ENCODE assay signal across 1 cellular context in the genomic region with DNA sequence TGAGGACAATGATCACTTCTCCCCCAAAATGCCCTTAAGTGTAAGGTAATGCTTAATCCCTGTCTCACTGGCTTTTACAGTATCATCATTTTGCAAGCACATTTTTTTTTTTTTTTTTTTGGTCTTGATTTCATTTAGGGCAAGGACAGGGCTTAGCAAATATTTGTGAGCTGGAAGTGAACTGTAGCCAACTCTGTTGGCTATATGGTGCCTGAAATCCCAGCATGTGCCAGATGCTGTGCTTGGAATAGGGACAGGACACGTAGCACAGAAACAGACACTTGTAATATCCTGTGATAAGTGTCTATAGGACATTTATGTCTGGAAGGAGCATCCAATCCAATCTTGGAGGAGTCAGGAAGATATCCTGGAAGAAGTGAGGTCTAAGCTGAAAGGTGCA.
TF ChIP-seq lines count a peak whose summit lies in the region.

No MANE protein-coding gene starts in this region.

TF ChIP-seq in HepG2, 621 proteins besides CTCF, POLR2A, EP300 and RAD21 (continued from another document and continues in another):
- TF ChIP-seq, protein P1, sequence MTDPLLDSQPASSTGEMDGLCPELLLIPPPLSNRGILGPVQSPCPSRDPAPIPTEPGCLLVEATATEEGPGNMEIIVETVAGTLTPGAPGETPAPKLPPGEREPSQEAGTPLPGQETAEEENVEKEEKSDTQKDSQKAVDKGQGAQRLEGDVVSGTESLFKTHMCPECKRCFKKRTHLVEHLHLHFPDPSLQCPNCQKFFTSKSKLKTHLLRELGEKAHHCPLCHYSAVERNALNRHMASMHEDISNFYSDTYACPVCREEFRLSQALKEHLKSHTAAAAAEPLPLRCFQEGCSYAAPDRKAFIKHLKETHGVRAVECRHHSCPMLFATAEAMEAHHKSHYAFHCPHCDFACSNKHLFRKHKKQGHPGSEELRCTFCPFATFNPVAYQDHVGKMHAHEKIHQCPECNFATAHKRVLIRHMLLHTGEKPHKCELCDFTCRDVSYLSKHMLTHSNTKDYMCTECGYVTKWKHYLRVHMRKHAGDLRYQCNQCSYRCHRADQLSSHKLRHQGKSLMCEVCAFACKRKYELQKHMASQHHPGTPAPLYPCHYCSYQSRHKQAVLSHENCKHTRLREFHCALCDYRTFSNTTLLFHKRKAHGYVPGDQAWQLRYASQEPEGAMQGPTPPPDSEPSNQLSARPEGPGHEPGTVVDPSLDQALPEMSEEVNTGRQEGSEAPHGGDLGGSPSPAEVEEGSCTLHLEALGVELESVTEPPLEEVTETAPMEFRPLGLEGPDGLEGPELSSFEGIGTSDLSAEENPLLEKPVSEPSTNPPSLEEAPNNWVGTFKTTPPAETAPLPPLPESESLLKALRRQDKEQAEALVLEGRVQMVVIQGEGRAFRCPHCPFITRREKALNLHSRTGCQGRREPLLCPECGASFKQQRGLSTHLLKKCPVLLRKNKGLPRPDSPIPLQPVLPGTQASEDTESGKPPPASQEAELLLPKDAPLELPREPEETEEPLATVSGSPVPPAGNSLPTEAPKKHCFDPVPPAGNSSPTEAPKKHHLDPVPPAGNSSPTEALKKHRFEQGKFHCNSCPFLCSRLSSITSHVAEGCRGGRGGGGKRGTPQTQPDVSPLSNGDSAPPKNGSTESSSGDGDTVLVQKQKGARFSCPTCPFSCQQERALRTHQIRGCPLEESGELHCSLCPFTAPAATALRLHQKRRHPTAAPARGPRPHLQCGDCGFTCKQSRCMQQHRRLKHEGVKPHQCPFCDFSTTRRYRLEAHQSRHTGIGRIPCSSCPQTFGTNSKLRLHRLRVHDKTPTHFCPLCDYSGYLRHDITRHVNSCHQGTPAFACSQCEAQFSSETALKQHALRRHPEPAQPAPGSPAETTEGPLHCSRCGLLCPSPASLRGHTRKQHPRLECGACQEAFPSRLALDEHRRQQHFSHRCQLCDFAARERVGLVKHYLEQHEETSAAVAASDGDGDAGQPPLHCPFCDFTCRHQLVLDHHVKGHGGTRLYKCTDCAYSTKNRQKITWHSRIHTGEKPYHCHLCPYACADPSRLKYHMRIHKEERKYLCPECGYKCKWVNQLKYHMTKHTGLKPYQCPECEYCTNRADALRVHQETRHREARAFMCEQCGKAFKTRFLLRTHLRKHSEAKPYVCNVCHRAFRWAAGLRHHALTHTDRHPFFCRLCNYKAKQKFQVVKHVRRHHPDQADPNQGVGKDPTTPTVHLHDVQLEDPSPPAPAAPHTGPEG (CRISPR knock-in tag; IDR thresholded peaks at IDR 0.05): no peak
- TF ChIP-seq TBX2 (CRISPR knock-in tag; IDR thresholded peaks at IDR 0.05; ENCODE audit: borderline replicate concordance) (no peak; the same call in 1 of the 2 replicates), ZBTB20 (CRISPR knock-in tag; IDR thresholded peaks at IDR 0.05; ENCODE audit: borderline replicate concordance, low read depth) (peak; percentile 85; the same call in 1 of the 2 replicates), ZNF547 (CRISPR knock-in tag; IDR thresholded peaks at IDR 0.05) (no peak), ZFP36L2 (CRISPR knock-in tag; IDR thresholded peaks at IDR 0.05) (no peak), GFI1 (CRISPR knock-in tag; IDR thresholded peaks at IDR 0.05; ENCODE audit: borderline replicate concordance) (no peak), PAWR (CRISPR knock-in tag; IDR thresholded peaks at IDR 0.05; ENCODE audit: borderline replicate concordance) (no peak), ZNF562 (CRISPR knock-in tag; IDR thresholded peaks at IDR 0.05; ENCODE audit: borderline replicate concordance) (no peak), SAP130 (CRISPR knock-in tag; IDR thresholded peaks at IDR 0.05; ENCODE audit: low read depth) (peak; percentile 35; the same call in 1 of the 2 replicates), HDAC2 (CRISPR knock-in tag; IDR thresholded peaks at IDR 0.05) (peak; percentile 59; the same call in 1 of the 2 replicates), ZNF431 (CRISPR knock-in tag; IDR thresholded peaks at IDR 0.05; ENCODE audit: borderline replicate concordance, low read depth) (no peak), PAX8 (CRISPR knock-in tag; IDR thresholded peaks at IDR 0.05; ENCODE audit: borderline replicate concordance) (no peak), ELF3 (CRISPR knock-in tag; IDR thresholded peaks at IDR 0.05) (0 out of 2 replicates have a peak, but pooled peaks have one; percentile 27), CHD2 (IDR thresholded peaks at IDR 0.05; ENCODE audit: low read depth, low read length) (no peak), PITX1 (CRISPR knock-in tag; IDR thresholded peaks at IDR 0.05) (peak; percentile 59; the same call in 1 of the 2 replicates), HMG20A (CRISPR knock-in tag; IDR thresholded peaks at IDR 0.05; ENCODE audit: borderline replicate concordance) (peak; percentile 47; the same call in 1 of the 2 replicates), ZNF781 (CRISPR knock-in tag; IDR thresholded peaks at IDR 0.05; ENCODE audit: borderline replicate concordance, not compliant biosample characterization) (no peak), ZNF121 (CRISPR knock-in tag; IDR thresholded peaks at IDR 0.05) (no peak), ZNF10 (CRISPR knock-in tag; IDR thresholded peaks at IDR 0.05; ENCODE audit: borderline replicate concordance, low read depth) (no peak), GLI4 (CRISPR knock-in tag; IDR thresholded peaks at IDR 0.05; ENCODE audit: borderline replicate concordance) (no peak), NCOA1 (CRISPR knock-in tag; IDR thresholded peaks at IDR 0.05) (no peak), SIN3A (IDR thresholded peaks at IDR 0.05; ENCODE audit: borderline replicate concordance, low read depth, low read length) (no peak), SP4 (CRISPR knock-in tag; IDR thresholded peaks at IDR 0.05) (no peak), IRF2 (CRISPR knock-in tag; IDR thresholded peaks at IDR 0.05) (0 out of 2 replicates have a peak, but pooled peaks have one; percentile 26), TEAD2 (CRISPR knock-in tag; IDR thresholded peaks at IDR 0.05) (no peak), ZNF674 (CRISPR knock-in tag; IDR thresholded peaks at IDR 0.05; ENCODE audit: low read depth) (no peak), NCOA2 (CRISPR knock-in tag; IDR thresholded peaks at IDR 0.05) (peak; percentile 60), ZNF251 (CRISPR knock-in tag; IDR thresholded peaks at IDR 0.05) (no peak), MTA1 (CRISPR knock-in tag; IDR thresholded peaks at IDR 0.05; ENCODE audit: borderline replicate concordance) (no peak), ZBTB21 (CRISPR knock-in tag; IDR thresholded peaks at IDR 0.05) (no peak), MTF2 (CRISPR knock-in tag; IDR thresholded peaks at IDR 0.05; ENCODE audit: borderline replicate concordance) (no peak), ATF7 (IDR thresholded peaks at IDR 0.05) (no peak), ATF7 (CRISPR knock-in tag; IDR thresholded peaks at IDR 0.05) (no peak), NR3C1 (CRISPR knock-in tag; IDR thresholded peaks at IDR 0.05) (no peak), POGZ (CRISPR knock-in tag; IDR thresholded peaks at IDR 0.05) (no peak), TAF1 (CRISPR knock-in tag; IDR thresholded peaks at IDR 0.05) (no peak), ZNF883 (CRISPR knock-in tag; IDR thresholded peaks at IDR 0.05; ENCODE audit: not compliant biosample characterization) (no peak), SKI (IDR thresholded peaks at IDR 0.05; ENCODE audit: partially characterized antibody) (no peak), FOXJ3 (CRISPR knock-in tag; IDR thresholded peaks at IDR 0.05; ENCODE audit: borderline replicate concordance) (no peak), MEIS2 (CRISPR knock-in tag; IDR thresholded peaks at IDR 0.05) (no peak), ZNF749 (CRISPR knock-in tag; IDR thresholded peaks at IDR 0.05; ENCODE audit: borderline replicate concordance) (no peak), NBN (conservative IDR thresholded peaks at IDR 0.05) (no peak), SOX6 (IDR thresholded peaks at IDR 0.05) (no peak), SOX6 (CRISPR knock-in tag; IDR thresholded peaks at IDR 0.05) (no peak; the same call in 1 of the 2 replicates), SRSF1 (optimal IDR thresholded peaks at IDR 0.05; ENCODE audit: low read depth, low read length) (no peak)
- TF ChIP-seq, protein P2, sequence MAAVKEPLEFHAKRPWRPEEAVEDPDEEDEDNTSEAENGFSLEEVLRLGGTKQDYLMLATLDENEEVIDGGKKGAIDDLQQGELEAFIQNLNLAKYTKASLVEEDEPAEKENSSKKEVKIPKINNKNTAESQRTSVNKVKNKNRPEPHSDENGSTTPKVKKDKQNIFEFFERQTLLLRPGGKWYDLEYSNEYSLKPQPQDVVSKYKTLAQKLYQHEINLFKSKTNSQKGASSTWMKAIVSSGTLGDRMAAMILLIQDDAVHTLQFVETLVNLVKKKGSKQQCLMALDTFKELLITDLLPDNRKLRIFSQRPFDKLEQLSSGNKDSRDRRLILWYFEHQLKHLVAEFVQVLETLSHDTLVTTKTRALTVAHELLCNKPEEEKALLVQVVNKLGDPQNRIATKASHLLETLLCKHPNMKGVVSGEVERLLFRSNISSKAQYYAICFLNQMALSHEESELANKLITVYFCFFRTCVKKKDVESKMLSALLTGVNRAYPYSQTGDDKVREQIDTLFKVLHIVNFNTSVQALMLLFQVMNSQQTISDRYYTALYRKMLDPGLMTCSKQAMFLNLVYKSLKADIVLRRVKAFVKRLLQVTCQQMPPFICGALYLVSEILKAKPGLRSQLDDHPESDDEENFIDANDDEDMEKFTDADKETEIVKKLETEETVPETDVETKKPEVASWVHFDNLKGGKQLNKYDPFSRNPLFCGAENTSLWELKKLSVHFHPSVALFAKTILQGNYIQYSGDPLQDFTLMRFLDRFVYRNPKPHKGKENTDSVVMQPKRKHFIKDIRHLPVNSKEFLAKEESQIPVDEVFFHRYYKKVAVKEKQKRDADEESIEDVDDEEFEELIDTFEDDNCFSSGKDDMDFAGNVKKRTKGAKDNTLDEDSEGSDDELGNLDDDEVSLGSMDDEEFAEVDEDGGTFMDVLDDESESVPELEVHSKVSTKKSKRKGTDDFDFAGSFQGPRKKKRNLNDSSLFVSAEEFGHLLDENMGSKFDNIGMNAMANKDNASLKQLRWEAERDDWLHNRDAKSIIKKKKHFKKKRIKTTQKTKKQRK (IDR thresholded peaks at IDR 0.05; ENCODE audit: low read length): no peak
- TF ChIP-seq, protein P3, sequence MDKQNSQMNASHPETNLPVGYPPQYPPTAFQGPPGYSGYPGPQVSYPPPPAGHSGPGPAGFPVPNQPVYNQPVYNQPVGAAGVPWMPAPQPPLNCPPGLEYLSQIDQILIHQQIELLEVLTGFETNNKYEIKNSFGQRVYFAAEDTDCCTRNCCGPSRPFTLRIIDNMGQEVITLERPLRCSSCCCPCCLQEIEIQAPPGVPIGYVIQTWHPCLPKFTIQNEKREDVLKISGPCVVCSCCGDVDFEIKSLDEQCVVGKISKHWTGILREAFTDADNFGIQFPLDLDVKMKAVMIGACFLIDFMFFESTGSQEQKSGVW (CRISPR knock-in tag; IDR thresholded peaks at IDR 0.05; ENCODE audit: borderline replicate concordance): no peak
- TF ChIP-seq, protein P4, sequence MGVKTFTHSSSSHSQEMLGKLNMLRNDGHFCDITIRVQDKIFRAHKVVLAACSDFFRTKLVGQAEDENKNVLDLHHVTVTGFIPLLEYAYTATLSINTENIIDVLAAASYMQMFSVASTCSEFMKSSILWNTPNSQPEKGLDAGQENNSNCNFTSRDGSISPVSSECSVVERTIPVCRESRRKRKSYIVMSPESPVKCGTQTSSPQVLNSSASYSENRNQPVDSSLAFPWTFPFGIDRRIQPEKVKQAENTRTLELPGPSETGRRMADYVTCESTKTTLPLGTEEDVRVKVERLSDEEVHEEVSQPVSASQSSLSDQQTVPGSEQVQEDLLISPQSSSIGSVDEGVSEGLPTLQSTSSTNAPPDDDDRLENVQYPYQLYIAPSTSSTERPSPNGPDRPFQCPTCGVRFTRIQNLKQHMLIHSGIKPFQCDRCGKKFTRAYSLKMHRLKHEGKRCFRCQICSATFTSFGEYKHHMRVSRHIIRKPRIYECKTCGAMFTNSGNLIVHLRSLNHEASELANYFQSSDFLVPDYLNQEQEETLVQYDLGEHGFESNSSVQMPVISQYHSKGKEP (CRISPR knock-in tag; IDR thresholded peaks at IDR 0.05): no peak
- TF ChIP-seq, protein P5, sequence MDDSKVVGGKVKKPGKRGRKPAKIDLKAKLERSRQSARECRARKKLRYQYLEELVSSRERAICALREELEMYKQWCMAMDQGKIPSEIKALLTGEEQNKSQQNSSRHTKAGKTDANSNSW (CRISPR knock-in tag; IDR thresholded peaks at IDR 0.05; ENCODE audit: borderline replicate concordance): no peak
- TF ChIP-seq, protein P6, sequence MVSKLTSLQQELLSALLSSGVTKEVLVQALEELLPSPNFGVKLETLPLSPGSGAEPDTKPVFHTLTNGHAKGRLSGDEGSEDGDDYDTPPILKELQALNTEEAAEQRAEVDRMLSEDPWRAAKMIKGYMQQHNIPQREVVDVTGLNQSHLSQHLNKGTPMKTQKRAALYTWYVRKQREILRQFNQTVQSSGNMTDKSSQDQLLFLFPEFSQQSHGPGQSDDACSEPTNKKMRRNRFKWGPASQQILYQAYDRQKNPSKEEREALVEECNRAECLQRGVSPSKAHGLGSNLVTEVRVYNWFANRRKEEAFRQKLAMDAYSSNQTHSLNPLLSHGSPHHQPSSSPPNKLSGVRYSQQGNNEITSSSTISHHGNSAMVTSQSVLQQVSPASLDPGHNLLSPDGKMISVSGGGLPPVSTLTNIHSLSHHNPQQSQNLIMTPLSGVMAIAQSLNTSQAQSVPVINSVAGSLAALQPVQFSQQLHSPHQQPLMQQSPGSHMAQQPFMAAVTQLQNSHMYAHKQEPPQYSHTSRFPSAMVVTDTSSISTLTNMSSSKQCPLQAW (CRISPR knock-in tag; IDR thresholded peaks at IDR 0.05): no peak
- TF ChIP-seq, protein P7, sequence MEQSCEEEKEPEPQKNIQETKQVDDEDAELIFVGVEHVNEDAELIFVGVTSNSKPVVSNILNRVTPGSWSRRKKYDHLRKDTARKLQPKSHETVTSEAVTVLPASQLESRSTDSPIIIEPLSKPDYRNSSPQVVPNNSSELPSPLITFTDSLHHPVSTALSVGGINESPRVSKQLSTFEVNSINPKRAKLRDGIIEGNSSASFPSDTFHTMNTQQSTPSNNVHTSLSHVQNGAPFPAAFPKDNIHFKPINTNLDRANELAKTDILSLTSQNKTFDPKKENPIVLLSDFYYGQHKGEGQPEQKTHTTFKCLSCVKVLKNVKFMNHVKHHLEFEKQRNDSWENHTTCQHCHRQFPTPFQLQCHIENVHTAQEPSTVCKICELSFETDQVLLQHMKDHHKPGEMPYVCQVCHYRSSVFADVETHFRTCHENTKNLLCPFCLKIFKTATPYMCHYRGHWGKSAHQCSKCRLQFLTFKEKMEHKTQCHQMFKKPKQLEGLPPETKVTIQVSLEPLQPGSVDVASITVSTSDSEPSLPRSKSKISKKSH (CRISPR knock-in tag; IDR thresholded peaks at IDR 0.05; ENCODE audit: borderline replicate concordance): no peak
- TF ChIP-seq, protein P8, sequence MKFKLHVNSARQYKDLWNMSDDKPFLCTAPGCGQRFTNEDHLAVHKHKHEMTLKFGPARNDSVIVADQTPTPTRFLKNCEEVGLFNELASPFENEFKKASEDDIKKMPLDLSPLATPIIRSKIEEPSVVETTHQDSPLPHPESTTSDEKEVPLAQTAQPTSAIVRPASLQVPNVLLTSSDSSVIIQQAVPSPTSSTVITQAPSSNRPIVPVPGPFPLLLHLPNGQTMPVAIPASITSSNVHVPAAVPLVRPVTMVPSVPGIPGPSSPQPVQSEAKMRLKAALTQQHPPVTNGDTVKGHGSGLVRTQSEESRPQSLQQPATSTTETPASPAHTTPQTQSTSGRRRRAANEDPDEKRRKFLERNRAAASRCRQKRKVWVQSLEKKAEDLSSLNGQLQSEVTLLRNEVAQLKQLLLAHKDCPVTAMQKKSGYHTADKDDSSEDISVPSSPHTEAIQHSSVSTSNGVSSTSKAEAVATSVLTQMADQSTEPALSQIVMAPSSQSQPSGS (CRISPR knock-in tag; IDR thresholded peaks at IDR 0.05): 0 out of 2 replicates have a peak, but pooled peaks have one; percentile 51
